1 cellular context compared by ENCODE assay signal in the genomic region with DNA sequence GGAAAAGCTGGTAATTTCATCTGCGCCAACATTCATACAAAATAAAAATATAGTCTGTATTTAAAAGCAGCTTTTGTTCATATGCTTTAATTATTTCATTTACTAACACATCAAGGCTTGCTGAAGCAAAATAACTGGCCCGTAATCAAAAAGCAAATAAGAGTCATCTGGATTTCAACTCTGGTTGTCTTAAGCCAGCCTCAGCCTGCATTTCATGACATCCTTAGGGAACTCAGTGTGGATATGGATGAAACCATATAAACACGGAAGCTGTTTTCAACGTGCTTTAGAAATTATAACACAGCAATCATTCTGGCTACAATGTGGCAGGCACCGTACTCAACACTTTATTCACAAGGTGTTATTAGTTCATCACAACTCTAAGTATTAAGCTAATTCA.
TF ChIP-seq lines count a peak whose summit lies in the region.

No MANE protein-coding gene starts in this region.

TF ChIP-seq in H1, 55 proteins besides CTCF, POLR2A, EP300 and RAD21:
- TF ChIP-seq POLR2AphosphoS5 (IDR thresholded peaks at IDR 0.05; ENCODE audit: low read depth, low read length): no peak
- TF ChIP-seq RFX5 (IDR thresholded peaks at IDR 0.05; ENCODE audit: borderline replicate concordance, low read depth, low read length): no peak
- TF ChIP-seq MAFK (IDR thresholded peaks at IDR 0.05; ENCODE audit: low read depth, low read length): no peak
- no peak for TF ChIP-seq SAP30 (IDR thresholded peaks at IDR 0.05; ENCODE audit: insufficient read depth, insufficient replicate concordance, low read length)
- no peak for TF ChIP-seq BACH1 (IDR thresholded peaks at IDR 0.05; ENCODE audit: low read length)
- TF ChIP-seq RNF2 (IDR thresholded peaks at IDR 0.05; ENCODE audit: borderline replicate concordance, low read depth, low read length, missing control alignments, poor library complexity, severe bottlenecking): no peak
- TF ChIP-seq TAF1 (IDR thresholded peaks at IDR 0.05; ENCODE audit: low read depth, low read length): no peak
- no peak for TF ChIP-seq CHD7 (IDR thresholded peaks at IDR 0.05; ENCODE audit: insufficient replicate concordance, low read length)
- TF ChIP-seq CBX8 (IDR thresholded peaks at IDR 0.05; ENCODE audit: borderline replicate concordance, low read depth, low read length): no peak
- TF ChIP-seq GTF2F1 (IDR thresholded peaks at IDR 0.05; ENCODE audit: borderline replicate concordance, low read depth, low read length): no peak
